In genomic region chr12:106064622-106065021, GRCh38 we compare ENCODE assay signal across 16 cellular contexts.
"Had no signal": no experiment of that assay in that cellular context is flagged by ENCODE, and none has a peak within 500 bp of the region (broad histone marks: within the 10 kb centered on the region; RNA-seq: fewer than 3 reads in every experiment).

No MANE protein-coding gene starts in this region.

- H3K4me3 Mint-ChIP-seq: activated B cell treated with CpG ODN at 0.5 μM for 24 hours; activated CD8-positive, alpha-beta T cell treated with anti-CD3 and anti-CD28 coated beads for 36 hours; activated T-cell treated with anti-CD3 and anti-CD28 coated beads, Interleukin-2, amount 50 U/mL, for 4 hours; immature natural killer cell; naive B cell; stimulated activated effector memory CD8-positive, alpha-beta T cell treated with anti-CD3 and anti-CD28 coated beads, Interleukin-12 subunit alpha, Interleukin-12 subunit beta, amount 100 ng/mL, for 72 hours had no signal

- H3K27me3 Mint-ChIP-seq: activated B cell treated with CpG ODN at 0.5 μM for 24 hours had no signal

- H3K4me3 ChIP-seq: cardiac muscle cell had no signal

- H3K27ac Mint-ChIP-seq: activated B cell treated with CpG ODN at 0.5 μM for 24 hours; activated CD8-positive, alpha-beta T cell treated with anti-CD3 and anti-CD28 coated beads for 36 hours; immature natural killer cell; naive B cell; stimulated activated effector memory CD8-positive, alpha-beta T cell treated with anti-CD3 and anti-CD28 coated beads, Interleukin-12 subunit alpha, Interleukin-12 subunit beta, amount 100 ng/mL, for 72 hours had no signal

- ATAC-seq: activated CD8-positive, alpha-beta T cell treated with anti-CD3 and anti-CD28 coated beads for 36 hours; activated T-cell treated with anti-CD3 and anti-CD28 coated beads, Interleukin-2, amount 50 U/mL, for 4 hours; foreskin keratinocyte; stimulated activated effector memory CD8-positive, alpha-beta T cell treated with anti-CD3 and anti-CD28 coated beads, Interleukin-12 subunit alpha, Interleukin-12 subunit beta, amount 100 ng/mL, for 72 hours had no signal

- H3K27me3 ChIP-seq: cardiac muscle cell, foreskin keratinocyte had no signal

- H3K27ac ChIP-seq: cardiac muscle cell, foreskin keratinocyte had no signal

- DNase-seq: activated B cell treated with CpG ODN at 0.5 μM for 24 hours; activated CD4-positive, alpha-beta T cell treated with anti-CD3 and anti-CD28 coated beads for 48 hours; activated CD8-positive, alpha-beta T cell treated with anti-CD3 and anti-CD28 coated beads for 36 hours; activated effector memory CD4-positive, alpha-beta T cell treated with Interleukin-2 at 50 U/mL for 16 hours; activated naive CD4-positive, alpha-beta T cell treated with anti-CD3 and anti-CD28 coated beads, Interleukin-2, amount 50 U/mL, for 16 hours; activated T-cell treated with anti-CD3 and anti-CD28 coated beads, Interleukin-2, amount 50 U/mL, for 4 hours; effector CD4-positive, alpha-beta T cell; foreskin keratinocyte; immature natural killer cell; mammary epithelial cell; naive B cell; nucleus accumbens; stimulated activated CD4-positive, alpha-beta T cell treated with anti-CD3 and anti-CD28 coated beads, Interleukin-12 subunit alpha, Interleukin-12 subunit beta, amount 100 ng/mL, for 4 hours; T-helper 2 cell had no signal

- H3K4me1 ChIP-seq: foreskin keratinocyte had no signal

- H3K9me3 Mint-ChIP-seq: activated B cell treated with CpG ODN at 0.5 μM for 24 hours; activated CD8-positive, alpha-beta T cell treated with anti-CD3 and anti-CD28 coated beads for 36 hours; activated T-cell treated with anti-CD3 and anti-CD28 coated beads, Interleukin-2, amount 50 U/mL, for 4 hours; immature natural killer cell had no signal

- H3K4me1 Mint-ChIP-seq: activated B cell treated with CpG ODN at 0.5 μM for 24 hours; immature natural killer cell; naive B cell; stimulated activated effector memory CD8-positive, alpha-beta T cell treated with anti-CD3 and anti-CD28 coated beads, Interleukin-12 subunit alpha, Interleukin-12 subunit beta, amount 100 ng/mL, for 72 hours had no signal

- H3K36me3 Mint-ChIP-seq: immature natural killer cell; naive B cell; stimulated activated effector memory CD8-positive, alpha-beta T cell treated with anti-CD3 and anti-CD28 coated beads, Interleukin-12 subunit alpha, Interleukin-12 subunit beta, amount 100 ng/mL, for 72 hours had no signal

- H3K36me3 ChIP-seq: cardiac muscle cell had no signal
